10 cellular contexts compared by ENCODE assay signal in the genomic region with DNA sequence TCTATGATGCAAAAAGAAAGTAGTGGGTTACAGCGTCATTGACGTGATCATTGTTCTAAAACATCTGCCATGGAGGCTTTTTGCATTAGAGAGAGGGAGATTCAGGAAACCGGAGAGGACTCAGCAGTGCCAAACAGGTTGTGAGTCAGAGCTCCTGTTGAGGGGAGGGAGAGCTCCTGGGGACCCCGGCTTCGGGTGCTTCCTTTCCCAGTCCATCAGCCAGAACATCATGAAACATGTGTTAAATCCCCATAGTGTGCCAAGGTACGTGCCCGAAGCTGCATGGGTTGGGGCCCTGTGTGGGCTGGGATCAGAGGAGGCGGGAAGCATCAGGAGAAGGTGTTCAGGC. TPM values are rescaled to one million over a fixed set of nuclear protein-coding genes. Genes with fewer than 3 reads are reported as not detected.
DNase-seq lines count a peak whose midpoint lies in the region; ATAC-seq, FAIRE-seq and TF ChIP-seq lines count a peak whose summit lies in the region.
"Had no signal": no experiment of that assay in that cellular context is flagged by ENCODE, and none has a peak within 500 bp of the region (broad histone marks: within the 10 kb centered on the region; RNA-seq: fewer than 3 reads in every experiment).

No MANE protein-coding gene starts in this region.

- FAIRE-seq in GM12892 (lab: Jason Lieb, UNC) = no peak

- H3K27me3 ChIP-seq in thoracic aorta (replicated peaks; ENCODE audit: insufficient read depth) = no peaks in the 10 kb centered on the region

- DNase-seq in activated T-cell treated with anti-CD3 and anti-CD28 coated beads, Interleukin-2, amount 50 U/mL, for 1 hour = peak; percentile 19
- DNase-seq in activated T-cell treated with anti-CD3 and anti-CD28 coated beads for 4 hours = no peak
- DNase-seq in activated CD4-positive, alpha-beta memory T cell treated with anti-CD3 and anti-CD28 coated beads for 36 hours = peak; percentile 28
- peak; percentile 20 for DNase-seq in iPS DF 19.7 (ENCODE audit: low read depth, low spot score)
- no peak for DNase-seq in thoracic aorta (ENCODE audit: low spot score)
- no peak for DNase-seq in GM12892 (ENCODE audit: insufficient read length)
- no peak for DNase-seq in DMS79 (lab: John Stamatoyannopoulos, UW)
- no peak for DNase-seq in NCI-H2227 treated with DMSO at 0.1 percent for 48 hours (lab: John Stamatoyannopoulos, UW)
- DNase-seq: DND-41 had no signal

- peak overlapping the region; percentile 68 for H3K4me3 Mint-ChIP-seq in activated CD4-positive, alpha-beta memory T cell treated with anti-CD3 and anti-CD28 coated beads for 36 hours

- no peaks in the 10 kb centered on the region for H3K9me3 Mint-ChIP-seq in activated CD4-positive, alpha-beta memory T cell treated with anti-CD3 and anti-CD28 coated beads for 36 hours

- POLR2A ChIA-PET in activated CD4-positive, alpha-beta memory T cell treated with anti-CD3 and anti-CD28 coated beads for 36 hours (lab: Charles Lee) = no interaction called here

- H3K27ac Mint-ChIP-seq in activated CD4-positive, alpha-beta memory T cell treated with anti-CD3 and anti-CD28 coated beads for 36 hours = peak overlapping the region; percentile 60

- CTCF ChIA-PET in activated CD4-positive, alpha-beta memory T cell treated with anti-CD3 and anti-CD28 coated beads for 36 hours (lab: Charles Lee) = no interaction called here

- H3K36me3 Mint-ChIP-seq in activated CD4-positive, alpha-beta memory T cell treated with anti-CD3 and anti-CD28 coated beads for 36 hours = no peaks in the 10 kb centered on the region

- no peaks in the 10 kb centered on the region for H3K9me3 ChIP-seq in thoracic aorta

- no peak for TF ChIP-seq CTCF in thoracic aorta (IDR thresholded peaks at IDR 0.05)

- H3K4me1 ChIP-seq in thoracic aorta (ENCODE audit: control insufficient read depth in 1 of 2, low read depth in 2 of 2) = peaks cover 12 to 26% of the 10 kb centered on the region in 2 donors

- H3K4me1 Mint-ChIP-seq in activated CD4-positive, alpha-beta memory T cell treated with anti-CD3 and anti-CD28 coated beads for 36 hours (ENCODE audit: low read depth) = peaks cover 16% of the 10 kb centered on the region

- intact Hi-C loops in activated CD4-positive, alpha-beta memory T cell treated with anti-CD3 and anti-CD28 coated beads for 36 hours (cut with micrococcal nuclease) = loop anchor here (5.0 kb wide), 1 partner anchor 81 kb away; no protein-coding TSS in a partner anchor

- H3K27ac ChIP-seq in thoracic aorta = no peak overlapping the region
- H3K27ac ChIP-seq: PC-9 had no signal

- H3K36me3 ChIP-seq in thoracic aorta = no peaks in the 10 kb centered on the region

- no peak for ATAC-seq in thoracic aorta (ENCODE audit: insufficient number of reproducible peaks, low FRiP score, low read depth)

- H3K27me3 Mint-ChIP-seq in activated CD4-positive, alpha-beta memory T cell treated with anti-CD3 and anti-CD28 coated beads for 36 hours = peaks cover 42% of the 10 kb centered on the region

- peak overlapping the region; percentile 78 for H3K4me3 ChIP-seq in thoracic aorta

- TF ChIP-seq POLR2A in GM12892 (IDR thresholded peaks at IDR 0.05; ENCODE audit: low read depth, low read length) = no peak

RNA-seq across cellular contexts. Expression of gene CYRIA, which starts 0.8 kb away (rescaled TPM):
- total RNA-seq in activated CD4-positive, alpha-beta memory T cell treated with anti-CD3 and anti-CD28 coated beads for 36 hours = under 1 TPM; 0.81 to 0.99 TPM
- 10 to 100 TPM in 1 of 2 donors, 1 to 10 TPM in 1; 5.6 to 12.5 TPM for total RNA-seq in thoracic aorta
- 0.93 TPM for polyA plus RNA-seq in GM12892 (2012; ENCODE audit: missing spikeins)

Comparison
In these comparisons a context has a peak if more than half of its experiments do, and no peak if none do; other contexts are left out.
1. DNase-seq: peak in activated T-cell treated with anti-CD3 and anti-CD28 coated beads, Interleukin-2, amount 50 U/mL, for 1 hour (single experiment), activated CD4-positive, alpha-beta memory T cell treated with anti-CD3 and anti-CD28 coated beads for 36 hours (single experiment) and iPS DF 19.7 (single experiment); none in activated T-cell treated with anti-CD3 and anti-CD28 coated beads for 4 hours (single experiment), thoracic aorta (single experiment), GM12892 (single experiment), DMS79 (single experiment) and NCI-H2227 treated with DMSO at 0.1 percent for 48 hours (single experiment).